ENCODE assay signal across 20 cellular contexts in genomic region chr1:235059221-235059620, GRCh38.
"Had no signal": no experiment of that assay in that cellular context is flagged by ENCODE, and none has a peak within 500 bp of the region (broad histone marks: within the 10 kb centered on the region; RNA-seq: fewer than 3 reads in every experiment).

No MANE protein-coding gene starts in this region.

- H3K36me3 ChIP-seq: sigmoid colon, upper lobe of left lung had no signal

- H3K9me3 Mint-ChIP-seq: activated CD4-positive, alpha-beta memory T cell treated with anti-CD3 and anti-CD28 coated beads for 36 hours; endodermal cell; natural killer cell treated with Interleukin-12 subunit alpha and Interleukin-12 subunit beta and Interleukin-15 and Interleukin-18, amount 100 ng/mL, for 72 hours; stimulated activated effector memory CD8-positive, alpha-beta T cell treated with anti-CD3 and anti-CD28 coated beads, Interleukin-12 subunit alpha, Interleukin-12 subunit beta, amount 100 ng/mL, for 72 hours had no signal

- H3K27ac Mint-ChIP-seq: activated CD4-positive, alpha-beta memory T cell treated with anti-CD3 and anti-CD28 coated beads for 36 hours; activated CD4-positive, alpha-beta T cell treated with anti-CD3 and anti-CD28 coated beads for 36 hours; activated CD8-positive, alpha-beta memory T cell treated with anti-CD3 and anti-CD28 coated beads, Interleukin-2, amount 10 ng/mL, durations not matched to agents 7 days and 5 days; activated naive CD8-positive, alpha-beta T cell treated with anti-CD3 and anti-CD28 coated beads, Interleukin-2, amount 10 ng/mL, durations not matched to agents 7 days and 5 days; activated T-helper 17 cell treated with anti-CD3 and anti-CD28 coated beads, Interleukin-2, amount 50 U/mL, for 72 hours; endodermal cell; stimulated activated effector memory CD8-positive, alpha-beta T cell treated with anti-CD3 and anti-CD28 coated beads, Interleukin-12 subunit alpha, Interleukin-12 subunit beta, amount 100 ng/mL, for 72 hours had no signal

- H3K27me3 ChIP-seq: hepatocyte, sigmoid colon, testis, upper lobe of left lung had no signal

- ATAC-seq: activated CD4-positive, alpha-beta T cell treated with anti-CD3 and anti-CD28 coated beads for 36 hours; activated CD8-positive, alpha-beta memory T cell treated with anti-CD3 and anti-CD28 coated beads, Interleukin-2, amount 10 ng/mL, durations not matched to agents 7 days and 5 days; activated T-helper 17 cell treated with anti-CD3 and anti-CD28 coated beads, Interleukin-2, amount 50 U/mL, for 72 hours; left cardiac atrium; natural killer cell treated with Interleukin-12 subunit alpha and Interleukin-12 subunit beta and Interleukin-15 and Interleukin-18, amount 100 ng/mL, for 72 hours; stimulated activated effector memory CD8-positive, alpha-beta T cell treated with anti-CD3 and anti-CD28 coated beads, Interleukin-12 subunit alpha, Interleukin-12 subunit beta, amount 100 ng/mL, for 72 hours had no signal

- H3K9me3 ChIP-seq: sigmoid colon, testis, upper lobe of left lung had no signal

- H3K27ac ChIP-seq: epithelial cell of prostate, sigmoid colon, testis, upper lobe of left lung had no signal

- H3K36me3 Mint-ChIP-seq: activated CD4-positive, alpha-beta memory T cell treated with anti-CD3 and anti-CD28 coated beads for 36 hours; activated CD8-positive, alpha-beta memory T cell treated with anti-CD3 and anti-CD28 coated beads, Interleukin-2, amount 10 ng/mL, durations not matched to agents 7 days and 5 days; activated naive CD8-positive, alpha-beta T cell treated with anti-CD3 and anti-CD28 coated beads, Interleukin-2, amount 10 ng/mL, durations not matched to agents 7 days and 5 days; natural killer cell treated with Interleukin-12 subunit alpha and Interleukin-12 subunit beta and Interleukin-15 and Interleukin-18, amount 100 ng/mL, for 72 hours had no signal

- H3K4me3 ChIP-seq: hepatocyte, lung, sigmoid colon, testis, upper lobe of left lung had no signal

- H3K27me3 Mint-ChIP-seq: activated CD4-positive, alpha-beta memory T cell treated with anti-CD3 and anti-CD28 coated beads for 36 hours; activated CD4-positive, alpha-beta T cell treated with anti-CD3 and anti-CD28 coated beads for 36 hours; activated CD8-positive, alpha-beta memory T cell treated with anti-CD3 and anti-CD28 coated beads, Interleukin-2, amount 10 ng/mL, durations not matched to agents 7 days and 5 days; activated T-helper 17 cell treated with anti-CD3 and anti-CD28 coated beads, Interleukin-2, amount 50 U/mL, for 72 hours; natural killer cell treated with Interleukin-12 subunit alpha and Interleukin-12 subunit beta and Interleukin-15 and Interleukin-18, amount 100 ng/mL, for 72 hours had no signal

- DNase-seq: activated CD4-positive, alpha-beta memory T cell treated with anti-CD3 and anti-CD28 coated beads for 36 hours; activated CD4-positive, alpha-beta T cell treated with anti-CD3 and anti-CD28 coated beads for 36 hours; activated CD8-positive, alpha-beta memory T cell treated with anti-CD3 and anti-CD28 coated beads, Interleukin-2, amount 10 ng/mL, durations not matched to agents 7 days and 5 days; activated naive CD4-positive, alpha-beta T cell treated with Interleukin-2 at 50 U/mL for 16 hours; activated naive CD8-positive, alpha-beta T cell treated with anti-CD3 and anti-CD28 coated beads, Interleukin-2, amount 10 ng/mL, durations not matched to agents 7 days and 5 days; amygdala; caudate nucleus; endodermal cell; foreskin fibroblast; left cardiac atrium; sigmoid colon; stimulated activated CD4-positive, alpha-beta T cell treated with anti-CD3 and anti-CD28 coated beads, Interleukin-4, amount 100 ng/mL, for 24 hours; testis; upper lobe of left lung had no signal

- H3K4me1 ChIP-seq: sigmoid colon, testis had no signal

- H3K4me3 Mint-ChIP-seq: activated CD4-positive, alpha-beta memory T cell treated with anti-CD3 and anti-CD28 coated beads for 36 hours; activated CD4-positive, alpha-beta T cell treated with anti-CD3 and anti-CD28 coated beads for 36 hours; activated CD8-positive, alpha-beta memory T cell treated with anti-CD3 and anti-CD28 coated beads, Interleukin-2, amount 10 ng/mL, durations not matched to agents 7 days and 5 days; activated naive CD8-positive, alpha-beta T cell treated with anti-CD3 and anti-CD28 coated beads, Interleukin-2, amount 10 ng/mL, durations not matched to agents 7 days and 5 days; activated T-helper 17 cell treated with anti-CD3 and anti-CD28 coated beads, Interleukin-2, amount 50 U/mL, for 72 hours; endodermal cell; natural killer cell treated with Interleukin-12 subunit alpha and Interleukin-12 subunit beta and Interleukin-15 and Interleukin-18, amount 100 ng/mL, for 72 hours; stimulated activated effector memory CD8-positive, alpha-beta T cell treated with anti-CD3 and anti-CD28 coated beads, Interleukin-12 subunit alpha, Interleukin-12 subunit beta, amount 100 ng/mL, for 72 hours had no signal
